In the genomic region with DNA sequence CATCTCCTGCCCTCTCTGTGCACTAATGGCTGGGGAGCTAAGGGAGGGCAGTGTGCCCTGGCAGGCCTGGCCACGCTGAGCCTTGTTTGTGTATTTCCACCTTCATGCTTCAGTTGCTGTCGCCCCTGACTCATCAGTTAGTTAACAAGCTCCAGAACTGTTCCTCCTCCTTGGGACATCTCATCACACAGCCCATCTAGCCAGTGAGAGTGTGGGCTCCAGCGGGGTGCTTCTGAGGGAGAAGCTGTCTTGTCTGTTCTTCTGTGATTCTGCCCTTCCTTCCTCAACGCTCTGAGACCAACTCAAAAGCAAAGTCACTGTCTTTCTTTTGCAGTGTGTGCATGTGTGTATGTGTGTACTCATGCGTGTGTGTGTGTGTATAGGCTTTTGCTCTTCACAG, we compare ENCODE assay signal across 12 cellular contexts. TPM values are rescaled to one million over a fixed set of nuclear protein-coding genes. Genes with fewer than 3 reads are reported as not detected.
A peak's percentile ranks its signal among the peaks of the same experiment; 100 is the strongest.
DNase-seq lines count a peak whose midpoint lies in the region; ATAC-seq, FAIRE-seq and TF ChIP-seq lines count a peak whose summit lies in the region.
"Had no signal": no experiment of that assay in that cellular context is flagged by ENCODE, and none has a peak within 500 bp of the region (broad histone marks: within the 10 kb centered on the region; RNA-seq: fewer than 3 reads in every experiment).

No MANE protein-coding gene starts in this region.

- no peaks in the 10 kb centered on the region for H3K4me1 Mint-ChIP-seq in activated CD8-positive, alpha-beta T cell treated with anti-CD3 and anti-CD28 coated beads, Interleukin-2, amount 10 ng/mL, durations not matched to agents 7 days and 5 days (ENCODE audit: low read depth)

- no peak overlapping the region for H3K4me3 ChIP-seq in fibroblast of villous mesenchyme (ENCODE audit: low read depth, low read length)

- no peak overlapping the region for H3K27ac Mint-ChIP-seq in activated CD8-positive, alpha-beta T cell treated with anti-CD3 and anti-CD28 coated beads, Interleukin-2, amount 10 ng/mL, durations not matched to agents 7 days and 5 days

- FAIRE-seq in RCC 7860 (lab: Jason Lieb, UNC): peak; percentile 60
- no peak for FAIRE-seq in frontal cortex (lab: Jason Lieb, UNC)

- no peaks in the 10 kb centered on the region for H3K36me3 Mint-ChIP-seq in activated CD8-positive, alpha-beta T cell treated with anti-CD3 and anti-CD28 coated beads, Interleukin-2, amount 10 ng/mL, durations not matched to agents 7 days and 5 days (ENCODE audit: low read depth)

- POLR2A ChIA-PET in activated CD8-positive, alpha-beta T cell treated with anti-CD3 and anti-CD28 coated beads, Interleukin-2, amount 10 ng/mL, durations not matched to agents 7 days and 5 days (lab: Charles Lee): no interaction called here

- no peaks in the 10 kb centered on the region for H3K9me3 Mint-ChIP-seq in activated CD8-positive, alpha-beta T cell treated with anti-CD3 and anti-CD28 coated beads, Interleukin-2, amount 10 ng/mL, durations not matched to agents 7 days and 5 days (ENCODE audit: insufficient read depth)

- TF ChIP-seq CTCF in fibroblast of villous mesenchyme (IDR thresholded peaks at IDR 0.05; ENCODE audit: insufficient read depth, low read depth, low read length): no peak

- CTCF ChIA-PET in activated CD8-positive, alpha-beta T cell treated with anti-CD3 and anti-CD28 coated beads, Interleukin-2, amount 10 ng/mL, durations not matched to agents 7 days and 5 days (lab: Charles Lee): no interaction called here

- H3K4me3 Mint-ChIP-seq in activated CD8-positive, alpha-beta T cell treated with anti-CD3 and anti-CD28 coated beads, Interleukin-2, amount 10 ng/mL, durations not matched to agents 7 days and 5 days: no peak overlapping the region

- DNase-seq in AG20443 (ENCODE audit: low spot score) (peak; percentile 46), RCC 7860 (ENCODE audit: low spot score) (peak; percentile 70), fibroblast of villous mesenchyme (ENCODE audit: low read depth) (peak; percentile 18), LoVo (ENCODE audit: low spot score) (no peak), SHP77 (lab: John Stamatoyannopoulos, UW) (no peak), frontal cortex (ENCODE audit: low spot score in 2 of 2) (no peak)
- DNase-seq in activated CD8-positive, alpha-beta T cell treated with anti-CD3 and anti-CD28 coated beads, Interleukin-2, amount 10 ng/mL, durations not matched to agents 7 days and 5 days: no peak
- DNase-seq: activated CD4-positive, alpha-beta T cell treated with anti-CD3 and anti-CD28 coated beads, Interleukin-2, amount 50 U/mL, for 4 hours; central memory CD4-positive, alpha-beta T cell; NCI-H69; stimulated activated CD8-positive, alpha-beta memory T cell treated with anti-CD3 and anti-CD28 coated beads, Interleukin-4, amount 100 ng/mL, for 48 hours had no signal

- H3K27me3 Mint-ChIP-seq in activated CD8-positive, alpha-beta T cell treated with anti-CD3 and anti-CD28 coated beads, Interleukin-2, amount 10 ng/mL, durations not matched to agents 7 days and 5 days (ENCODE audit: low read depth): peaks cover 3% of the 10 kb centered on the region

- ATAC-seq in GM19351 (IDR thresholded peaks at IDR 0.05; ENCODE audit: unreplicated experiment): peak; percentile 46
- no peak for ATAC-seq in activated CD8-positive, alpha-beta T cell treated with anti-CD3 and anti-CD28 coated beads, Interleukin-2, amount 10 ng/mL, durations not matched to agents 7 days and 5 days

RNA-seq across cellular contexts. Expression of gene CPEB4, which starts 58.3 kb away (rescaled TPM):
- 33.8 and 38.4 TPM in 2 replicates for total RNA-seq in fibroblast of villous mesenchyme
- total RNA-seq in frontal cortex: 76.2 TPM
- 10 to 100 TPM; 10.5 to 12.3 TPM for total RNA-seq in activated CD8-positive, alpha-beta T cell treated with anti-CD3 and anti-CD28 coated beads, Interleukin-2, amount 10 ng/mL, durations not matched to agents 7 days and 5 days

Comparison
In these comparisons a context has a peak if more than half of its experiments do, and no peak if none do; other contexts are left out.
1. DNase-seq: peak in AG20443 (single experiment), RCC 7860 (single experiment) and fibroblast of villous mesenchyme (single experiment); none in LoVo (single experiment), SHP77 (0 of 2), frontal cortex (0 of 2) and activated CD8-positive, alpha-beta T cell treated with anti-CD3 and anti-CD28 coated beads, Interleukin-2, amount 10 ng/mL, durations not matched to agents 7 days and 5 days (single experiment).